Comparison of ENCODE assay signal across 6 cellular contexts in genomic region chr19:1081301-1082164, GRCh38. TPM values are rescaled to one million over a fixed set of nuclear protein-coding genes. Genes with fewer than 3 reads are reported as not detected.
DNase-seq lines count a peak whose midpoint lies in the region; ATAC-seq and TF ChIP-seq lines count a peak whose summit lies in the region.

No MANE protein-coding gene starts in this region.

- H3K4me3 Mint-ChIP-seq in CD8-positive, alpha-beta memory T cell, result peak overlapping the region; percentile 39 to 90 (median 57)

- ATAC-seq in right lobe of liver, result peak in 2 of 4 donors; percentile 1 to 36

- H3K27me3 ChIP-seq in CD8-positive, alpha-beta memory T cell (ENCODE audit: insufficient read depth, low read length, poor library complexity, severe bottlenecking), result no peaks in the 10 kb centered on the region
- no peaks in the 10 kb centered on the region for H3K27me3 ChIP-seq in right lobe of liver

- no peak for TF ChIP-seq POLR2A in right lobe of liver (IDR thresholded peaks at IDR 0.05)

- no peaks in the 10 kb centered on the region for H3K9me3 ChIP-seq in CD8-positive, alpha-beta memory T cell (ENCODE audit: low read length)
- H3K9me3 ChIP-seq in right lobe of liver, result no peaks in the 10 kb centered on the region

- WGBS in right lobe of liver (ENCODE audit: insufficient coverage, low coverage, low lambda C conversion rate, missing lambda C conversion rate), result 66% methylated on average over 19 of the region's 58 CpGs

- DNase-seq in CD8-positive, alpha-beta memory T cell, result peak in 1 of 5 donors; percentile 56
- no peak for DNase-seq in RWPE1 (ENCODE audit: low spot score)
- DNase-seq in right lobe of liver, result peak in 2 of 3 donors; percentile 29 to 72
- no peak for DNase-seq in activated CD4-positive, CD25-positive, alpha-beta regulatory T cell treated with anti-CD3 and anti-CD28 coated beads, Interleukin-2, amount 50 U/mL, for 72 hours
- no peak for DNase-seq in kidney tubule cell (ENCODE audit: low spot score)
- DNase-seq in SHP77 treated with DMSO at 0.1 percent for 48 hours (lab: John Stamatoyannopoulos, UW), result no peak

- H3K4me1 ChIP-seq in CD8-positive, alpha-beta memory T cell (ENCODE audit: insufficient read depth, low read length), result peaks cover 66% of the 10 kb centered on the region
- H3K4me1 ChIP-seq in right lobe of liver, result peaks cover 0 to 14% (median 3%) of the 10 kb centered on the region in 4 donors

- peak overlapping the region; percentile 75 to 93 (median 82) for H3K27ac Mint-ChIP-seq in CD8-positive, alpha-beta memory T cell

- CTCF ChIA-PET in CD8-positive, alpha-beta memory T cell (lab: Charles Lee), result interaction anchor here (1.4 to 18.7 kb wide), 7 partner anchors 6 to 54 kb away, joined by 3 to 264 read pairs (median 7); partner anchors contain the start of gene ARHGAP45
- CTCF ChIA-PET in RWPE1 (lab: Yijun Ruan, JAX), result interaction anchor here (0.6 to 1.3 kb wide), 6 partner anchors 10 to 530 kb away, joined by 3 to 4 read pairs (median 3); partner anchors contain the start of gene RNU6-9

- peaks cover 2 to 80% (median 3%) of the 10 kb centered on the region in 3 donors for H3K36me3 Mint-ChIP-seq in CD8-positive, alpha-beta memory T cell

- H3K9me3 Mint-ChIP-seq in CD8-positive, alpha-beta memory T cell, result no peaks in the 10 kb centered on the region

- H3K27me3 Mint-ChIP-seq in CD8-positive, alpha-beta memory T cell, result peaks cover 0 to 7% of the 10 kb centered on the region in 2 donors

- TF ChIP-seq CTCF in RWPE1 (conservative IDR thresholded peaks at IDR 0.05; ENCODE audit: low read depth), result no peak
- TF ChIP-seq CTCF in right lobe of liver (IDR thresholded peaks at IDR 0.05), result no peak

- peak overlapping the region; percentile 24 for H3K27ac ChIP-seq in CD8-positive, alpha-beta memory T cell (ENCODE audit: low read depth, low read length)
- H3K27ac ChIP-seq in RWPE1 (peak overlapping the region; percentile 84), right lobe of liver (no peak overlapping the region)

- peaks cover 61% of the 10 kb centered on the region for H3K36me3 ChIP-seq in CD8-positive, alpha-beta memory T cell (ENCODE audit: insufficient read depth, low read length)
- peaks cover 0 to under 1% (median 0%) of the 10 kb centered on the region in 4 donors for H3K36me3 ChIP-seq in right lobe of liver

- peaks cover 32 to 76% (median 36%) of the 10 kb centered on the region in 3 donors for H3K4me1 Mint-ChIP-seq in CD8-positive, alpha-beta memory T cell

- H3K4me3 ChIP-seq in CD8-positive, alpha-beta memory T cell (ENCODE audit: low read length), result no peak overlapping the region
- no peak overlapping the region for H3K4me3 ChIP-seq in right lobe of liver

- POLR2A ChIA-PET in CD8-positive, alpha-beta memory T cell (lab: Charles Lee), result interaction anchor here (0.6 to 18.2 kb wide), 10 partner anchors 9 to 224 kb away, joined by 3 to 737 read pairs (median 4); partner anchors contain the start of genes ABCA7, ARHGAP45 and CNN2
- POLR2A ChIA-PET in RWPE1 (lab: Yijun Ruan, JAX; ENCODE audit: low non-redundant PET), result no interaction called here

- intact Hi-C loops in right lobe of liver (cut with DNase I), result no loop called here

RNA-seq across cellular contexts. Expression of gene POLR2E, which starts 13.6 kb away (rescaled TPM):
- total RNA-seq in CD8-positive, alpha-beta memory T cell, result 100 to 1,000 TPM; 270 to 278 TPM
- polyA plus RNA-seq in CD8-positive, alpha-beta memory T cell, result 249 TPM
- total RNA-seq in right lobe of liver, result 100 to 1,000 TPM; 112 to 256 (median 131) TPM

RNA-seq across cellular contexts. Expression of gene ARHGAP45, which starts 14.6 kb away (rescaled TPM):
- 100 to 1,000 TPM; 212 to 220 TPM for total RNA-seq in CD8-positive, alpha-beta memory T cell
- 478 TPM for polyA plus RNA-seq in CD8-positive, alpha-beta memory T cell
- 1 to 10 TPM; 4.2 to 10.0 (median 7.3) TPM for total RNA-seq in right lobe of liver

RNA-seq across cellular contexts. Expression of gene GPX4, which starts 22.3 kb away (rescaled TPM):
- 100 to 1,000 TPM; 222 TPM for total RNA-seq in CD8-positive, alpha-beta memory T cell
- polyA plus RNA-seq in CD8-positive, alpha-beta memory T cell, result 373 TPM
- 100 to 1,000 TPM; 204 to 389 (median 212) TPM for total RNA-seq in right lobe of liver

RNA-seq across cellular contexts. Expression of gene ABCA7, which starts 41.6 kb away (rescaled TPM):
- 10 to 100 TPM; 33.8 to 39.5 TPM for total RNA-seq in CD8-positive, alpha-beta memory T cell
- 14.1 TPM for polyA plus RNA-seq in CD8-positive, alpha-beta memory T cell
- 10 to 100 TPM in 3 of 6 experiments, 1 to 10 TPM in 3; 4.8 to 14.6 (median 9.1) TPM for total RNA-seq in right lobe of liver

RNA-seq across cellular contexts. Expression of gene CNN2, which starts 55.1 kb away (rescaled TPM):
- 10 to 100 TPM; 78.1 to 78.9 TPM for total RNA-seq in CD8-positive, alpha-beta memory T cell
- polyA plus RNA-seq in CD8-positive, alpha-beta memory T cell, result 792 TPM
- total RNA-seq in right lobe of liver, result 10 to 100 TPM; 16.4 to 53.8 (median 22.2) TPM

Comparison
In these comparisons a context has a peak if more than half of its experiments do, and no peak if none do; other contexts are left out.
1. DNase-seq: peak in right lobe of liver (2 of 3); none in RWPE1 (single experiment), activated CD4-positive, CD25-positive, alpha-beta regulatory T cell treated with anti-CD3 and anti-CD28 coated beads, Interleukin-2, amount 50 U/mL, for 72 hours (single experiment), kidney tubule cell (single experiment) and SHP77 treated with DMSO at 0.1 percent for 48 hours (single experiment).
2. H3K27ac ChIP-seq: peak in CD8-positive, alpha-beta memory T cell (single experiment) and RWPE1 (single experiment); none in right lobe of liver (0 of 3).
3. RNA of gene ARHGAP45, which starts 14.6 kb away (total RNA-seq): 212 to 220 TPM in CD8-positive, alpha-beta memory T cell; 4.2 to 10.0 TPM in right lobe of liver; every median in the first group is over 10 times any median in the second.